21 cellular contexts compared by ENCODE assay signal in genomic region chr13:112449545-112449930, GRCh38.
"Had no signal": no experiment of that assay in that cellular context is flagged by ENCODE, and none has a peak within 500 bp of the region (broad histone marks: within the 10 kb centered on the region; RNA-seq: fewer than 3 reads in every experiment).

No MANE protein-coding gene starts in this region.

- DNase-seq: activated CD4-positive, alpha-beta T cell treated with anti-CD3 and anti-CD28 coated beads for 1 hour; activated naive CD4-positive, alpha-beta T cell treated with Interleukin-2 at 50 U/mL for 16 hours; activated naive CD8-positive, alpha-beta T cell treated with anti-CD3 and anti-CD28 coated beads for 36 hours; activated T-cell treated with anti-CD3 and anti-CD28 coated beads, Interleukin-2, amount 50 U/mL, for 4 hours; cerebellar nuclear complex; cortex of kidney; erythroblast; foreskin fibroblast; heart right ventricle; midbrain; nephron progenitor cell; occipital lobe; stimulated activated CD4-positive, alpha-beta T cell treated with anti-CD3 and anti-CD28 coated beads, Interleukin-2, amount 100 ng/mL, for 48 hours; stimulated activated naive B cell treated with anti-CD40 and anti-IgM and Interleukin-4, amounts not matched to agents 10 μg/mL and 1 μg/mL and 100 μg/mL, for 72 hours; T-helper 1 cell; T-helper 9 cell; upper lobe of right lung had no signal

- H3K36me3 ChIP-seq: heart right ventricle, sigmoid colon, thoracic aorta, upper lobe of right lung had no signal

- ATAC-seq: activated T-cell treated with anti-CD3 and anti-CD28 coated beads, Interleukin-2, amount 50 U/mL, for 4 hours; heart right ventricle; left lobe of liver; stimulated activated naive B cell treated with anti-CD40 and anti-IgM and Interleukin-4, amounts not matched to agents 10 μg/mL and 1 μg/mL and 100 μg/mL, for 72 hours; upper lobe of right lung had no signal

- H3K4me3 ChIP-seq: heart right ventricle, sigmoid colon, smooth muscle cell, thoracic aorta, upper lobe of right lung had no signal

- H3K27ac ChIP-seq: heart right ventricle, sigmoid colon, thoracic aorta, upper lobe of right lung had no signal

- H3K9me3 Mint-ChIP-seq: activated naive CD8-positive, alpha-beta T cell treated with anti-CD3 and anti-CD28 coated beads for 36 hours; activated T-cell treated with anti-CD3 and anti-CD28 coated beads, Interleukin-2, amount 50 U/mL, for 4 hours; nephron progenitor cell; stimulated activated naive B cell treated with anti-CD40 and anti-IgM and Interleukin-4, amounts not matched to agents 10 μg/mL and 1 μg/mL and 100 μg/mL, for 72 hours had no signal

- H3K4me3 Mint-ChIP-seq: activated naive CD8-positive, alpha-beta T cell treated with anti-CD3 and anti-CD28 coated beads for 36 hours; activated T-cell treated with anti-CD3 and anti-CD28 coated beads, Interleukin-2, amount 50 U/mL, for 4 hours; nephron progenitor cell; stimulated activated naive B cell treated with anti-CD40 and anti-IgM and Interleukin-4, amounts not matched to agents 10 μg/mL and 1 μg/mL and 100 μg/mL, for 72 hours had no signal

- H3K27ac Mint-ChIP-seq: activated naive CD8-positive, alpha-beta T cell treated with anti-CD3 and anti-CD28 coated beads for 36 hours; nephron progenitor cell; stimulated activated naive B cell treated with anti-CD40 and anti-IgM and Interleukin-4, amounts not matched to agents 10 μg/mL and 1 μg/mL and 100 μg/mL, for 72 hours had no signal

- H3K4me2 ChIP-seq: smooth muscle cell had no signal

- H3K36me3 Mint-ChIP-seq: activated naive CD8-positive, alpha-beta T cell treated with anti-CD3 and anti-CD28 coated beads for 36 hours; stimulated activated naive B cell treated with anti-CD40 and anti-IgM and Interleukin-4, amounts not matched to agents 10 μg/mL and 1 μg/mL and 100 μg/mL, for 72 hours had no signal

- H3K4me1 Mint-ChIP-seq: activated naive CD8-positive, alpha-beta T cell treated with anti-CD3 and anti-CD28 coated beads for 36 hours; stimulated activated naive B cell treated with anti-CD40 and anti-IgM and Interleukin-4, amounts not matched to agents 10 μg/mL and 1 μg/mL and 100 μg/mL, for 72 hours had no signal

- H3K9me3 ChIP-seq: heart right ventricle, sigmoid colon, thoracic aorta, upper lobe of right lung had no signal

- H3K4me1 ChIP-seq: heart right ventricle, sigmoid colon, upper lobe of right lung had no signal
